ENCODE assay signal across 1 cellular context in genomic region chr15:28718576-28718975, GRCh38. TPM values are rescaled to one million over a fixed set of nuclear protein-coding genes. Genes with fewer than 3 reads are reported as not detected.
"Had no signal": no experiment of that assay in that cellular context is flagged by ENCODE, and none has a peak within 500 bp of the region (broad histone marks: within the 10 kb centered on the region; RNA-seq: fewer than 3 reads in every experiment).

No MANE protein-coding gene starts in this region.

RNA-seq across cellular contexts. Expression of gene GOLGA8M, which starts 6.4 kb away (rescaled TPM):
- total RNA-seq: foreskin keratinocyte had no signal
- polyA plus RNA-seq: foreskin keratinocyte had no signal
